In the genomic region with DNA sequence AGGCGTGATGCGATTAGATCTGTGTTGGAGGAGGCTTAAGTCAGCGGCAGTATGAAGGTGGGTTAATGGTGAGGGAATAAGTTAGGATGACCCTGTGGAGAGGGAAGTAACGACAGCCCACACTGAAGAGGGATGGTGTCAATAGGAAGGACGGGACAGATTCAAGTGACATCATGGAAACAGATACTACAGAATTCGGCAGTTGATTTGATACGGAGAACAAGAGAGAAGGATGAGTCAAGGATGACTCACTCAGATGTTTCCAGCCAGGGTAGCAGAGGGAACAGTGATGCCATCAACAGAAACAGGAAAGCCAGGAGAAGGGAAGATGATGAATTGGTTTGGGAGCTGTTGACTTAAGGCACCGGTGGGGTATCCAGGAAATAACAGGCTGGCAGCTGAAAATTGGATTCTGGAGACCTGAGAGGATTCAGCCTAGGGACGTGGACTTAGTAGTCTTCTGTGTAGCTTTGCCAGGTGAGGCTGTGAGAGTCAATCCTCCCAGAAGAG, we compare ENCODE assay signal across 10 cellular contexts. TPM values are rescaled to one million over a fixed set of nuclear protein-coding genes. Genes with fewer than 3 reads are reported as not detected.
DNase-seq lines count a peak whose midpoint lies in the region; ATAC-seq and TF ChIP-seq lines count a peak whose summit lies in the region.
"Had no signal": no experiment of that assay in that cellular context is flagged by ENCODE, and none has a peak within 500 bp of the region (broad histone marks: within the 10 kb centered on the region; RNA-seq: fewer than 3 reads in every experiment).

No MANE protein-coding gene starts in this region.

- DNase-seq in NCI-H510A treated with DMSO at 0.1 percent for 48 hours (lab: John Stamatoyannopoulos, UW): peak; percentile 1
- no peak for DNase-seq in NCI-H510A (lab: John Stamatoyannopoulos, UW)
- DNase-seq in NCI-H460 (ENCODE audit: extremely low read depth, low read depth): peak; percentile 85
- DNase-seq in brain microvascular endothelial cell: peak; percentile 89
- no peak for DNase-seq in psoas muscle
- DNase-seq in left lobe of liver (ENCODE audit: low spot score): no peak
- no peak for DNase-seq in activated CD4-positive, alpha-beta T cell treated with anti-CD3 and anti-CD28 coated beads for 4 hours
- DNase-seq: stomach had no signal

- H3K4me3 ChIP-seq in brain microvascular endothelial cell (ENCODE audit: low read depth, low read length): no peak overlapping the region
- no peak overlapping the region for H3K4me3 ChIP-seq in psoas muscle
- H3K4me3 ChIP-seq: stomach had no signal

- 33 to 43% (median 35%) methylated on average over 9 of the region's 9 CpGs for WGBS in psoas muscle, 3 donors

- H3K27me3 ChIP-seq in brain microvascular endothelial cell (replicated peaks) (no peaks in the 10 kb centered on the region), psoas muscle (ENCODE audit: insufficient read depth in 3 of 3, low read length in 2 of 3) (peaks cover 0 to 4% (median 0%) of the 10 kb centered on the region in 3 donors)
- H3K27me3 ChIP-seq: stomach had no signal

- no peaks in the 10 kb centered on the region for H3K4me1 ChIP-seq in psoas muscle
- H3K4me1 ChIP-seq: stomach had no signal

- intact Hi-C loops in psoas muscle (cut with DNase I): no loop called here

- H3K9me3 ChIP-seq in psoas muscle: no peaks in the 10 kb centered on the region
- H3K9me3 ChIP-seq: stomach had no signal

- H3K36me3 ChIP-seq in brain microvascular endothelial cell (replicated peaks): no peaks in the 10 kb centered on the region
- no peaks in the 10 kb centered on the region for H3K36me3 ChIP-seq in psoas muscle (ENCODE audit: insufficient read depth in 1 of 2, low read depth in 1 of 2)
- H3K36me3 ChIP-seq: stomach had no signal

- ATAC-seq in psoas muscle (peak; percentile 56 to 71 (median 62)), GM21786 (IDR thresholded peaks at IDR 0.05; ENCODE audit: unreplicated experiment) (no peak), left lobe of liver (no peak)

- H3K27ac ChIP-seq in brain microvascular endothelial cell: peak overlapping the region; percentile 39
- no peak overlapping the region for H3K27ac ChIP-seq in psoas muscle
- H3K27ac ChIP-seq: C4-2B, stomach had no signal

- in situ Hi-C loops in brain microvascular endothelial cell (cut with HindIII; ENCODE audit: low pct_ligation_motif_present, low sequenced_read_pairs): no loop called here

- TF ChIP-seq CTCF in brain microvascular endothelial cell (IDR thresholded peaks at IDR 0.05; ENCODE audit: low read depth, low read length, missing control alignments): no peak
- no peak for TF ChIP-seq CTCF in psoas muscle (IDR thresholded peaks at IDR 0.05)

RNA-seq across cellular contexts. Expression of a gene that starts 38.0 kb away (rescaled TPM):
- 10.9 and 11.9 TPM in 2 replicates for total RNA-seq in NCI-H460 (2014; rRNA removed; shearing (Covaris generic))
- polyA plus RNA-seq in NCI-H460 (2014; cell fraction: nucleus; rRNA removed): 2.5 and 3.7 TPM in 2 replicates
- total RNA-seq in psoas muscle (1 to 10 TPM in 1 of 4 donors, under 1 TPM in 2, not detected in 1; 0.14 to 1.0 (median 0.49) TPM), left lobe of liver (0.15 TPM)
- under 1 TPM; 0.10 to 0.36 (median 0.14) TPM for polyA plus RNA-seq in psoas muscle

RNA-seq across cellular contexts. Expression of a gene that starts 47.8 kb away (rescaled TPM):
- 229 and 253 TPM in 2 replicates for total RNA-seq in NCI-H460 (2014; rRNA removed; shearing (Covaris generic))
- polyA plus RNA-seq in NCI-H460 (2014; cell fraction: nucleus; rRNA removed): 153 and 221 TPM in 2 replicates
- total RNA-seq in psoas muscle: 100 to 1,000 TPM in 2 of 4 donors, 10 to 100 TPM in 2; 73.9 to 120 (median 98.2) TPM
- 100 to 1,000 TPM in 1 of 3 donors, 10 to 100 TPM in 2; 60.3 to 100 (median 88.1) TPM for polyA plus RNA-seq in psoas muscle
- 46.1 TPM for total RNA-seq in left lobe of liver

Comparison
In these comparisons a context has a peak if more than half of its experiments do, and no peak if none do; other contexts are left out.
1. DNase-seq: peak in NCI-H510A treated with DMSO at 0.1 percent for 48 hours (single experiment), NCI-H460 (single experiment) and brain microvascular endothelial cell (single experiment); none in NCI-H510A (single experiment), psoas muscle (0 of 2), left lobe of liver (single experiment) and activated CD4-positive, alpha-beta T cell treated with anti-CD3 and anti-CD28 coated beads for 4 hours (0 of 2).
2. ATAC-seq: peak in psoas muscle (4 of 4); none in GM21786 (single experiment) and left lobe of liver (single experiment).